ENCODE assay signal across 11 cellular contexts in the genomic region with DNA sequence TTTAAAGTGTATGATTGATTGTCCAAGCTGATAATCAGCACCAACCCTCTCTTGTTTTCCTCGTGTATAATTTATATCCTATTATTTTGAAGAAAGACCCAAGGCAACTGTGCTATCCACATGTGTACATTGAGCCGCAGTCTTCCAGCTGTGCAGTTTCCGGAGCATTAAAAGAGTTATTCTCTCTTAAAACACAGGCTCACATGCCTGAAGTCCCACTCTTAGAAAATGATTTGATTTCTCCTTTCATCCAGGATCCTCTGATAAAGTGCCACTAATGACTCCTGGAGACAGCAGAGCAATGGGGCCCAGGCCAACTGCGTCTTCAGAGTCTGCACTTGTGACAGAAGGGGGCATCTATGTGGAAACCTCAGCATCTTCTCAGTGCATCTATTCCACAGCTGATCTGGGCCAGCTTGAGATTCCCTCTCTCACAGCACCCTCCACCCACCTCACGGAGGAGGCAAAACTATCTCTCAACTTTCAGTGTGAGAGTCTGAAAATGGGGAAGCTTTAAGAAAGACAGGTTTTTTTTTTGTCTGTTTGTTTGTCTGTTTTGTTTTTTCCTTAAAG.
A peak's percentile ranks its signal among the peaks of the same experiment; 100 is the strongest.
DNase-seq lines count a peak whose midpoint lies in the region; ATAC-seq, FAIRE-seq and TF ChIP-seq lines count a peak whose summit lies in the region.
"Had no signal": no experiment of that assay in that cellular context is flagged by ENCODE, and none has a peak within 500 bp of the region (broad histone marks: within the 10 kb centered on the region; RNA-seq: fewer than 3 reads in every experiment).

No MANE protein-coding gene starts in this region.

- H3K18ac ChIP-seq in mesenchymal stem cell (ENCODE audit: low read depth in 1 of 2, low read length in 2 of 2) = peak overlapping the region; percentile 1 to 37

- WGBS in mesenchymal stem cell = 94% methylated on average over 4 of the region's 5 CpGs

- intact Hi-C loops in activated CD4-positive, alpha-beta memory T cell treated with anti-CD3 and anti-CD28 coated beads for 36 hours (cut with micrococcal nuclease) = loop anchor here (1.0 to 10.0 kb wide), 5 partner anchors 102 to 719 kb away; no protein-coding TSS in a partner anchor

- no peak overlapping the region for H4K91ac ChIP-seq in mesenchymal stem cell (ENCODE audit: low read length)

- H3K27ac ChIP-seq in brain microvascular endothelial cell (peak overlapping the region; percentile 93), mesenchymal stem cell (ENCODE audit: low read length, poor library complexity, severe bottlenecking) (peak overlapping the region; percentile 75), thoracic aorta (peak overlapping the region; percentile 85 to 92)

- no peak for ATAC-seq in thoracic aorta (ENCODE audit: insufficient number of reproducible peaks, low FRiP score, low read depth)
- ATAC-seq in esophagus mucosa = no peak
- ATAC-seq in GM19035 (IDR thresholded peaks at IDR 0.05; ENCODE audit: unreplicated experiment) = no peak

- no peaks in the 10 kb centered on the region for H3K36me3 ChIP-seq in brain microvascular endothelial cell (replicated peaks)
- no peaks in the 10 kb centered on the region for H3K36me3 ChIP-seq in mesenchymal stem cell (ENCODE audit: control insufficient read depth in 1 of 2, insufficient read depth in 2 of 2, low read depth in 1 of 2, low read length in 2 of 2)
- no peaks in the 10 kb centered on the region for H3K36me3 ChIP-seq in thoracic aorta

- H3K4ac ChIP-seq in mesenchymal stem cell (ENCODE audit: low read depth in 1 of 2, low read length in 2 of 2) = no peak overlapping the region

- H3K4me1 ChIP-seq in mesenchymal stem cell (ENCODE audit: control insufficient read depth, insufficient read depth, low read depth, low read length) = peaks cover 4% of the 10 kb centered on the region
- H3K4me1 ChIP-seq in thoracic aorta (ENCODE audit: control insufficient read depth in 1 of 2, low read depth in 2 of 2) = peaks cover 23 to 45% of the 10 kb centered on the region in 2 donors

- POLR2A ChIA-PET in activated CD4-positive, alpha-beta memory T cell treated with anti-CD3 and anti-CD28 coated beads for 36 hours (lab: Charles Lee) = interaction anchor here (0.7 to 1.6 kb wide), 5 partner anchors 212 to 949 kb away, joined by 3 to 9 read pairs (median 5); a partner anchor contains a TSS
- POLR2A ChIA-PET in activated CD4-positive, alpha-beta memory T cell treated with anti-CD3 and anti-CD28 coated beads, Interleukin-2, amount 10 ng/mL, durations not matched to agents 7 days and 5 days (lab: Charles Lee) = interaction anchor here (1.1 kb wide), 1 partner anchor 10 kb away, joined by 3 read pairs; no protein-coding TSS in a partner anchor

- H3K23ac ChIP-seq in mesenchymal stem cell (ENCODE audit: low read length in 2 of 2) = no peak overlapping the region

- peak overlapping the region; percentile 66 for H2AK5ac ChIP-seq in mesenchymal stem cell (ENCODE audit: low read length, severe bottlenecking)

- H3K79me1 ChIP-seq in mesenchymal stem cell (replicated peaks; ENCODE audit: low read length, poor library complexity, severe bottlenecking) = no peaks in the 10 kb centered on the region

- no peak overlapping the region for H2AFZ ChIP-seq in mesenchymal stem cell (ENCODE audit: low read depth, low read length)

- in situ Hi-C loops in brain microvascular endothelial cell (cut with HindIII; ENCODE audit: low pct_ligation_motif_present, low sequenced_read_pairs) = no loop called here

- no peak overlapping the region for H2BK15ac ChIP-seq in mesenchymal stem cell (ENCODE audit: low read depth, poor library complexity, severe bottlenecking)

- H3K4me2 ChIP-seq in mesenchymal stem cell (ENCODE audit: low read length, poor library complexity, severe bottlenecking) = no peak overlapping the region

- H3K9me3 ChIP-seq in mesenchymal stem cell (ENCODE audit: control insufficient read depth, low read length) (no peaks in the 10 kb centered on the region), thoracic aorta (no peaks in the 10 kb centered on the region)

- DNase-seq in activated CD4-positive, alpha-beta memory T cell treated with anti-CD3 and anti-CD28 coated beads for 36 hours = no peak
- DNase-seq in activated CD4-positive, alpha-beta memory T cell treated with anti-CD3 and anti-CD28 coated beads, Interleukin-2, amount 10 ng/mL, durations not matched to agents 7 days and 5 days = no peak
- DNase-seq in brain microvascular endothelial cell (no peak), mesenchymal stem cell (no peak), thoracic aorta (ENCODE audit: low spot score) (no peak), GM19239 (ENCODE audit: insufficient read length, low spot score) (no peak)
- DNase-seq: 8988T, DMS153, kidney had no signal

- H3K27me3 ChIP-seq in brain microvascular endothelial cell (replicated peaks) (no peaks in the 10 kb centered on the region), mesenchymal stem cell (ENCODE audit: control insufficient read depth in 1 of 2, insufficient read depth in 1 of 2, low read length in 2 of 2) (no peaks in the 10 kb centered on the region), thoracic aorta (replicated peaks; ENCODE audit: insufficient read depth) (no peaks in the 10 kb centered on the region)

- FAIRE-seq in GM19239 (lab: Jason Lieb, UNC) = no peak
- FAIRE-seq: kidney had no signal

- no peaks in the 10 kb centered on the region for H3K9me3 Mint-ChIP-seq in activated CD4-positive, alpha-beta memory T cell treated with anti-CD3 and anti-CD28 coated beads for 36 hours
- H3K9me3 Mint-ChIP-seq in activated CD4-positive, alpha-beta memory T cell treated with anti-CD3 and anti-CD28 coated beads, Interleukin-2, amount 10 ng/mL, durations not matched to agents 7 days and 5 days = peaks cover 5% of the 10 kb centered on the region

- peak overlapping the region in 1 of 2 experiments; percentile 18 for H3K14ac ChIP-seq in mesenchymal stem cell (ENCODE audit: low read length in 2 of 2)

- no peak overlapping the region for H4K8ac ChIP-seq in mesenchymal stem cell (ENCODE audit: low read length)

- CTCF ChIA-PET in activated CD4-positive, alpha-beta memory T cell treated with anti-CD3 and anti-CD28 coated beads for 36 hours (lab: Charles Lee) = interaction anchor here (0.9 to 1.4 kb wide), 2 partner anchors 277 to 1146 kb away, joined by 3 to 6 read pairs; no protein-coding TSS in a partner anchor
- CTCF ChIA-PET in activated CD4-positive, alpha-beta memory T cell treated with anti-CD3 and anti-CD28 coated beads, Interleukin-2, amount 10 ng/mL, durations not matched to agents 7 days and 5 days (lab: Charles Lee) = no interaction called here

- peak overlapping the region; percentile 51 for H2BK12ac ChIP-seq in mesenchymal stem cell (ENCODE audit: low read length in 2 of 2)

- no peak overlapping the region for H2BK5ac ChIP-seq in mesenchymal stem cell (ENCODE audit: low read depth, low read length, poor library complexity, severe bottlenecking)

- no peak overlapping the region for H3K4me3 Mint-ChIP-seq in activated CD4-positive, alpha-beta memory T cell treated with anti-CD3 and anti-CD28 coated beads for 36 hours
- H3K4me3 Mint-ChIP-seq in activated CD4-positive, alpha-beta memory T cell treated with anti-CD3 and anti-CD28 coated beads, Interleukin-2, amount 10 ng/mL, durations not matched to agents 7 days and 5 days = no peak overlapping the region

- H3K27ac Mint-ChIP-seq in activated CD4-positive, alpha-beta memory T cell treated with anti-CD3 and anti-CD28 coated beads for 36 hours = peak overlapping the region; percentile 30
- no peak overlapping the region for H3K27ac Mint-ChIP-seq in activated CD4-positive, alpha-beta memory T cell treated with anti-CD3 and anti-CD28 coated beads, Interleukin-2, amount 10 ng/mL, durations not matched to agents 7 days and 5 days

- peaks cover 23% of the 10 kb centered on the region for H3K4me1 Mint-ChIP-seq in activated CD4-positive, alpha-beta memory T cell treated with anti-CD3 and anti-CD28 coated beads for 36 hours (ENCODE audit: low read depth)
- peaks cover 15% of the 10 kb centered on the region for H3K4me1 Mint-ChIP-seq in activated CD4-positive, alpha-beta memory T cell treated with anti-CD3 and anti-CD28 coated beads, Interleukin-2, amount 10 ng/mL, durations not matched to agents 7 days and 5 days

- no peaks in the 10 kb centered on the region for H3K27me3 Mint-ChIP-seq in activated CD4-positive, alpha-beta memory T cell treated with anti-CD3 and anti-CD28 coated beads for 36 hours
- no peaks in the 10 kb centered on the region for H3K27me3 Mint-ChIP-seq in activated CD4-positive, alpha-beta memory T cell treated with anti-CD3 and anti-CD28 coated beads, Interleukin-2, amount 10 ng/mL, durations not matched to agents 7 days and 5 days

- no peaks in the 10 kb centered on the region for H3K36me3 Mint-ChIP-seq in activated CD4-positive, alpha-beta memory T cell treated with anti-CD3 and anti-CD28 coated beads for 36 hours
- no peaks in the 10 kb centered on the region for H3K36me3 Mint-ChIP-seq in activated CD4-positive, alpha-beta memory T cell treated with anti-CD3 and anti-CD28 coated beads, Interleukin-2, amount 10 ng/mL, durations not matched to agents 7 days and 5 days (ENCODE audit: low read depth)

- peak overlapping the region; percentile 69 for H3K9ac ChIP-seq in mesenchymal stem cell (ENCODE audit: low read length)

- H2BK120ac ChIP-seq in mesenchymal stem cell (ENCODE audit: low read depth, low read length) = no peak overlapping the region

- H3K4me3 ChIP-seq in brain microvascular endothelial cell (ENCODE audit: low read depth, low read length) (no peak overlapping the region), mesenchymal stem cell (ENCODE audit: insufficient read depth in 1 of 2, low read depth in 1 of 2, low read length in 2 of 2) (no peak overlapping the region), thoracic aorta (peak overlapping the region; percentile 32)

- no peak for TF ChIP-seq CTCF in brain microvascular endothelial cell (IDR thresholded peaks at IDR 0.05; ENCODE audit: low read depth, low read length, missing control alignments)
- TF ChIP-seq CTCF in thoracic aorta (IDR thresholded peaks at IDR 0.05) = no peak
